15 cellular contexts compared by ENCODE assay signal in the genomic region with DNA sequence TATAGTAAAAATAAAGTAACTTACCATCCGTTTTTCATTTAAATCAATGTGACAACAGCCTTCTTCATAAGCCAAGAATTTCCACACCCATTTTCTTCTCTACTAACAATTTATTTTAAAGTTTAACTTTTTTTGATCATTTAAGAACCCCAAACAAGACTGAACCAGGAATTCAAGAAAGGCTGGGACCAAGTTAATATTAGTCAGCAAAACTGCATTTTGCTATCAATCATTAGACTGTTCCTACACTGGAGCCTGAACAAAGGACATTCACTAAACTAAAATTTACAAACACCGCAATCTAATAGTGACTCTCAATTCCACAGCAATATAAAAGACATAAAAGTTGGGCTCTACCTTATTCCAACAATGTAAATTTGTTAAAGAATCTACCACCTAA.
DNase-seq lines count a peak whose midpoint lies in the region; ATAC-seq, FAIRE-seq and TF ChIP-seq lines count a peak whose summit lies in the region.
"Had no signal": no experiment of that assay in that cellular context is flagged by ENCODE, and none has a peak within 500 bp of the region (broad histone marks: within the 10 kb centered on the region; RNA-seq: fewer than 3 reads in every experiment).

No MANE protein-coding gene starts in this region.

- intact Hi-C loops in kidney (cut with DNase I), result no loop called here

- peaks cover 0 to 8% of the 10 kb centered on the region in 2 donors for H3K4me1 ChIP-seq in kidney (ENCODE audit: control insufficient read depth in 1 of 2, insufficient read depth in 1 of 2, low read depth in 1 of 2, low read length in 2 of 2)
- H3K4me1 ChIP-seq: HAP-1 had no signal

- peak overlapping the region; percentile 44 to 67 for H3K4me3 ChIP-seq in kidney (ENCODE audit: low read length in 2 of 2)
- H3K4me3 ChIP-seq: GM12878, HAP-1 had no signal

- no peak overlapping the region for H3K4me3 Mint-ChIP-seq in central memory CD8-positive, alpha-beta T cell
- H3K4me3 Mint-ChIP-seq in nephron, result peak overlapping the region in 2 of 3 experiments; percentile 43 to 57
- H3K4me3 Mint-ChIP-seq: B cell; CD4-positive, alpha-beta memory T cell had no signal

- peaks cover 28% of the 10 kb centered on the region for H3K4me1 Mint-ChIP-seq in central memory CD8-positive, alpha-beta T cell
- peaks cover 5% of the 10 kb centered on the region for H3K4me1 Mint-ChIP-seq in nephron

- no peaks in the 10 kb centered on the region for H3K27me3 Mint-ChIP-seq in central memory CD8-positive, alpha-beta T cell
- H3K27me3 Mint-ChIP-seq in nephron (ENCODE audit: low read depth), result no peaks in the 10 kb centered on the region
- H3K27me3 Mint-ChIP-seq: B cell; CD4-positive, alpha-beta memory T cell had no signal

- no peak for TF ChIP-seq CTCF in kidney (IDR thresholded peaks at IDR 0.05; ENCODE audit: borderline replicate concordance, extremely low read depth, insufficient read depth)
- no peak for TF ChIP-seq CTCF in nephron (IDR thresholded peaks at IDR 0.05; ENCODE audit: unreplicated experiment in 3 of 3)

- H3K9me3 Mint-ChIP-seq in central memory CD8-positive, alpha-beta T cell, result no peaks in the 10 kb centered on the region
- H3K9me3 Mint-ChIP-seq in nephron, result peaks cover 3% of the 10 kb centered on the region
- H3K9me3 Mint-ChIP-seq: CD4-positive, alpha-beta memory T cell had no signal

- no peak overlapping the region for H3K27ac ChIP-seq in kidney (ENCODE audit: low read depth in 2 of 2, low read length in 2 of 2)
- H3K27ac ChIP-seq: C4-2B had no signal

- peak overlapping the region; percentile 29 for H3K27ac Mint-ChIP-seq in central memory CD8-positive, alpha-beta T cell (ENCODE audit: low read depth)
- H3K27ac Mint-ChIP-seq in nephron, result peak overlapping the region; percentile 82 to 92 (median 90)
- H3K27ac Mint-ChIP-seq: B cell had no signal

- no peaks in the 10 kb centered on the region for H3K9me3 ChIP-seq in kidney (ENCODE audit: control insufficient read depth in 1 of 2, low read length in 2 of 2)
- H3K9me3 ChIP-seq: HAP-1 had no signal

- peak overlapping the region in 1 of 2 donors; percentile 34 for H3K9ac ChIP-seq in kidney (ENCODE audit: low read length in 2 of 2)

- peaks cover 16% of the 10 kb centered on the region for H3K36me3 Mint-ChIP-seq in central memory CD8-positive, alpha-beta T cell (ENCODE audit: insufficient read depth)
- H3K36me3 Mint-ChIP-seq in nephron (ENCODE audit: low read depth), result peaks cover 36% of the 10 kb centered on the region

- no peak for ATAC-seq in central memory CD8-positive, alpha-beta T cell (replicated peaks; ENCODE audit: extremely low read depth, poor library complexity, severe bottlenecking)
- no peak for ATAC-seq in GM18517 (IDR thresholded peaks at IDR 0.05; ENCODE audit: unreplicated experiment)
- ATAC-seq: GM12878 had no signal

- peaks cover 0 to 3% of the 10 kb centered on the region in 2 donors for H3K36me3 ChIP-seq in kidney (ENCODE audit: control insufficient read depth in 1 of 2, insufficient read depth in 2 of 2, low read length in 2 of 2)
- H3K36me3 ChIP-seq: HAP-1 had no signal

- DNase-seq in GM19239 (ENCODE audit: insufficient read length, low spot score) (no peak), kidney (no peak), NCI-H69 (lab: John Stamatoyannopoulos, UW) (no peak), cerebellar cortex (ENCODE audit: low spot score) (no peak), NCI-H774 (lab: John Stamatoyannopoulos, UW) (no peak)
- DNase-seq in central memory CD8-positive, alpha-beta T cell (ENCODE audit: low spot score in 2 of 2), result no peak
- DNase-seq: CD4-positive, alpha-beta memory T cell; DMS79; GOT3 had no signal

- FAIRE-seq in GM19239 (lab: Jason Lieb, UNC), result peak; percentile 66
- FAIRE-seq in kidney (lab: Jason Lieb, UNC), result peak; percentile 93
- FAIRE-seq: GM12878 had no signal
